In the genomic region with DNA sequence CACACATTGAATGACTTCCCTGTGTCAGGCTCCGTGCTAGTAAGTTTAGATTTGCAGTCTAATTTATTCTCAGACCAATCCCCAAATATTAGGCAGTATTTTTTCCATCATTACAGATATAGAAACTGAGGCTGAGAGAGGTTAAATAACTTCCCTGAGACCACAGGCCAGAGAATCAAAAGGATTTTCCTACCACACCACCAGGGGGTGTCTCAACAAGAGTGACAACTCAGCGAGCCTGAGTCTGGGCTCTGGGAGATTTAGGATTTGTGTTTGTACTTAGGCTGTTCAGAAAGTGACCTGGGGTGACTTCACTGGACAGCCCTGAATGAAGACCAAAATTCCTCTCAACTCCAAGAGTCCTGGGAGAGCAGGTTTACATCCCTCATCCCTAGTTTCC, we compare ENCODE assay signal across 16 cellular contexts. TPM values are rescaled to one million over a fixed set of nuclear protein-coding genes. Genes with fewer than 3 reads are reported as not detected.
A peak's percentile ranks its signal among the peaks of the same experiment; 100 is the strongest.
DNase-seq lines count a peak whose midpoint lies in the region; TF ChIP-seq lines count a peak whose summit lies in the region.
"Had no signal": no experiment of that assay in that cellular context is flagged by ENCODE, and none has a peak within 500 bp of the region (broad histone marks: within the 10 kb centered on the region; RNA-seq: fewer than 3 reads in every experiment).

No MANE protein-coding gene starts in this region.

- no peaks in the 10 kb centered on the region for H3K79me2 ChIP-seq in OCI-LY3 (ENCODE audit: low read length)

- H3K27ac Mint-ChIP-seq in CD4-positive, alpha-beta memory T cell: no peak overlapping the region
- no peak overlapping the region for H3K27ac Mint-ChIP-seq in activated naive CD8-positive, alpha-beta T cell treated with anti-CD3 and anti-CD28 coated beads for 36 hours
- H3K27ac Mint-ChIP-seq: activated naive CD4-positive, alpha-beta T cell treated with anti-CD3 and anti-CD28 coated beads, Interleukin-2, amount 50 U/mL, for 72 hours; CD8-positive, alpha-beta memory T cell; endodermal cell; H9 had no signal

- no peaks in the 10 kb centered on the region for H4K20me1 ChIP-seq in OCI-LY3 (ENCODE audit: insufficient read depth, low read length)

- WGBS in ovary, 3 donors: 19 to 28% (median 26%) methylated on average over 2 of the region's 2 CpGs

- no peak overlapping the region for H3K4me3 Mint-ChIP-seq in CD4-positive, alpha-beta memory T cell
- H3K4me3 Mint-ChIP-seq in activated naive CD8-positive, alpha-beta T cell treated with anti-CD3 and anti-CD28 coated beads for 36 hours: no peak overlapping the region
- H3K4me3 Mint-ChIP-seq: CD8-positive, alpha-beta memory T cell; endodermal cell; H9 had no signal

- H3K4me1 ChIP-seq in OCI-LY3 (ENCODE audit: low read length): no peaks in the 10 kb centered on the region
- no peaks in the 10 kb centered on the region for H3K4me1 ChIP-seq in CD4-positive, alpha-beta memory T cell (ENCODE audit: insufficient read depth, low read length)
- H3K4me1 ChIP-seq in ovary (ENCODE audit: insufficient read depth): no peaks in the 10 kb centered on the region

- intact Hi-C loops in CD4-positive, alpha-beta memory T cell (cut with micrococcal nuclease): no loop called here
- intact Hi-C loops in ovary (cut with DNase I): no loop called here

- H3K4me3 ChIP-seq in GM12865 (ENCODE audit: low read depth, low read length) (no peak overlapping the region), OCI-LY3 (ENCODE audit: low read length) (no peak overlapping the region), epithelial cell of proximal tubule (ENCODE audit: low read depth, low read length) (no peak overlapping the region), ovary (no peak overlapping the region)
- no peak overlapping the region for H3K4me3 ChIP-seq in CD4-positive, alpha-beta memory T cell (ENCODE audit: low read length in 2 of 2)

- in situ Hi-C loops in ACHN (cut with HindIII; ENCODE audit: low pct_ligation_motif_present, low pct_unique_long_range_greater_than_20kb, low sequenced_read_pairs): no loop called here

- CTCF ChIA-PET in CD4-positive, alpha-beta memory T cell (lab: Charles Lee; ENCODE audit: partially characterized antibody): no interaction called here

- no peaks in the 10 kb centered on the region for H3K9me3 Mint-ChIP-seq in CD4-positive, alpha-beta memory T cell
- no peaks in the 10 kb centered on the region for H3K9me3 Mint-ChIP-seq in activated naive CD8-positive, alpha-beta T cell treated with anti-CD3 and anti-CD28 coated beads for 36 hours
- H3K9me3 Mint-ChIP-seq: activated naive CD4-positive, alpha-beta T cell treated with anti-CD3 and anti-CD28 coated beads, Interleukin-2, amount 50 U/mL, for 72 hours; CD8-positive, alpha-beta memory T cell had no signal

- H3K36me3 ChIP-seq in OCI-LY3 (replicated peaks; ENCODE audit: low read depth, low read length) (no peaks in the 10 kb centered on the region), ovary (no peaks in the 10 kb centered on the region)
- H3K36me3 ChIP-seq in CD4-positive, alpha-beta memory T cell (ENCODE audit: insufficient read depth, low read length): no peaks in the 10 kb centered on the region

- H3K36me3 Mint-ChIP-seq in CD4-positive, alpha-beta memory T cell: no peaks in the 10 kb centered on the region
- H3K36me3 Mint-ChIP-seq in activated naive CD8-positive, alpha-beta T cell treated with anti-CD3 and anti-CD28 coated beads for 36 hours: no peaks in the 10 kb centered on the region
- H3K36me3 Mint-ChIP-seq: activated naive CD4-positive, alpha-beta T cell treated with anti-CD3 and anti-CD28 coated beads, Interleukin-2, amount 50 U/mL, for 72 hours; CD8-positive, alpha-beta memory T cell had no signal

- H3K9ac ChIP-seq in OCI-LY3 (ENCODE audit: low read length): no peak overlapping the region

- POLR2A ChIA-PET in CD4-positive, alpha-beta memory T cell (lab: Charles Lee; ENCODE audit: partially characterized antibody): no interaction called here

- TF ChIP-seq POLR2A in ovary (IDR thresholded peaks at IDR 0.05): no peak

- H3K9me3 ChIP-seq in OCI-LY3 (ENCODE audit: insufficient read depth, low read length): no peaks in the 10 kb centered on the region
- no peaks in the 10 kb centered on the region for H3K9me3 ChIP-seq in CD4-positive, alpha-beta memory T cell (ENCODE audit: control insufficient read depth in 1 of 2, low read length in 2 of 2)
- no peaks in the 10 kb centered on the region for H3K9me3 ChIP-seq in ovary

- 0 out of 2 replicates have a peak, but pooled peaks cover 5% of the 10 kb centered on the region for H3K27me3 ChIP-seq in OCI-LY3 (ENCODE audit: low read depth, low read length)
- H3K27me3 ChIP-seq in CD4-positive, alpha-beta memory T cell (ENCODE audit: insufficient read depth, low read length): no peaks in the 10 kb centered on the region
- no peaks in the 10 kb centered on the region for H3K27me3 ChIP-seq in ovary

- H2AFZ ChIP-seq in OCI-LY3 (ENCODE audit: low read depth, low read length): no peak overlapping the region

- H3K4me1 Mint-ChIP-seq in CD4-positive, alpha-beta memory T cell: no peaks in the 10 kb centered on the region
- H3K4me1 Mint-ChIP-seq in activated naive CD8-positive, alpha-beta T cell treated with anti-CD3 and anti-CD28 coated beads for 36 hours: no peaks in the 10 kb centered on the region
- H3K4me1 Mint-ChIP-seq: CD8-positive, alpha-beta memory T cell; endodermal cell; H9 had no signal

- no peak for TF ChIP-seq EP300 in ovary (IDR thresholded peaks at IDR 0.05)

- DNase-seq in ACHN (peak; percentile 37), GM12865 (ENCODE audit: low read depth) (peak; percentile 9), epithelial cell of proximal tubule (ENCODE audit: low read depth) (no peak), midbrain (lab: John Stamatoyannopoulos, UW) (no peak), ovary (no peak)
- DNase-seq in CD4-positive, alpha-beta memory T cell: no peak
- no peak for DNase-seq in activated naive CD8-positive, alpha-beta T cell treated with anti-CD3 and anti-CD28 coated beads for 36 hours
- DNase-seq: activated CD4-positive, alpha-beta T cell treated with anti-CD3 and anti-CD28 coated beads for 4 hours; CD8-positive, alpha-beta memory T cell; endodermal cell; H9; NCI-H146; stimulated activated CD4-positive, alpha-beta T cell treated with anti-CD3 and anti-CD28 coated beads, Interleukin-2, amount 100 ng/mL, for 24 hours had no signal

- H3K27ac ChIP-seq in OCI-LY3 (ENCODE audit: low read length): no peak overlapping the region
- no peak overlapping the region for H3K27ac ChIP-seq in CD4-positive, alpha-beta memory T cell (ENCODE audit: low read depth, low read length)
- H3K27ac ChIP-seq in ovary: no peak overlapping the region

- TF ChIP-seq CTCF in GM12865 (IDR thresholded peaks at IDR 0.05; ENCODE audit: insufficient read depth, low read depth, low read length, missing control alignments): peak; percentile 27
- peak; percentile 59 for TF ChIP-seq CTCF in OCI-LY3 (IDR thresholded peaks at IDR 0.05; ENCODE audit: low read depth, low read length)
- peak; percentile 55 for TF ChIP-seq CTCF in epithelial cell of proximal tubule (conservative IDR thresholded peaks at IDR 0.05; ENCODE audit: low read depth, low read length)
- no peak for TF ChIP-seq CTCF in ovary (IDR thresholded peaks at IDR 0.05)

- peaks cover 7 to 16% of the 10 kb centered on the region in 2 donors for H3K27me3 Mint-ChIP-seq in CD4-positive, alpha-beta memory T cell
- peaks cover 23% of the 10 kb centered on the region for H3K27me3 Mint-ChIP-seq in activated naive CD8-positive, alpha-beta T cell treated with anti-CD3 and anti-CD28 coated beads for 36 hours

- no peak overlapping the region for H3K4me2 ChIP-seq in OCI-LY3 (ENCODE audit: low read length)

RNA-seq across cellular contexts. Expression of a gene that starts 13.3 kb away (rescaled TPM):
- total RNA-seq in epithelial cell of proximal tubule (not detected in 2 replicates), ovary (not detected)
- not detected for total RNA-seq in CD4-positive, alpha-beta memory T cell
- not detected for polyA plus RNA-seq in CD4-positive, alpha-beta memory T cell
- not detected for total RNA-seq in activated naive CD8-positive, alpha-beta T cell treated with anti-CD3 and anti-CD28 coated beads for 36 hours
- not detected for polyA plus RNA-seq in ovary
- total RNA-seq: activated naive CD4-positive, alpha-beta T cell treated with anti-CD3 and anti-CD28 coated beads, Interleukin-2, amount 50 U/mL, for 72 hours; CD8-positive, alpha-beta memory T cell; endodermal cell; H9; subcutaneous adipose tissue had no signal
- polyA plus RNA-seq: CD8-positive, alpha-beta memory T cell had no signal

RNA-seq across cellular contexts. Expression of a gene that starts 17.0 kb away (rescaled TPM):
- 0.40 TPM in 1 of 2 replicates, not detected in the other for total RNA-seq in epithelial cell of proximal tubule
- total RNA-seq in CD4-positive, alpha-beta memory T cell: not detected
- polyA plus RNA-seq in CD4-positive, alpha-beta memory T cell: not detected
- not detected for total RNA-seq in activated naive CD8-positive, alpha-beta T cell treated with anti-CD3 and anti-CD28 coated beads for 36 hours
- not detected for total RNA-seq in ovary
- polyA plus RNA-seq in ovary: not detected
- total RNA-seq: activated naive CD4-positive, alpha-beta T cell treated with anti-CD3 and anti-CD28 coated beads, Interleukin-2, amount 50 U/mL, for 72 hours; CD8-positive, alpha-beta memory T cell; endodermal cell; H9; subcutaneous adipose tissue had no signal
- polyA plus RNA-seq: CD8-positive, alpha-beta memory T cell had no signal

Comparison
In these comparisons a context has a peak if more than half of its experiments do, and no peak if none do; other contexts are left out.
1. DNase-seq: peak in ACHN (single experiment) and GM12865 (single experiment); none in epithelial cell of proximal tubule (single experiment), midbrain (single experiment), CD4-positive, alpha-beta memory T cell (0 of 5), activated naive CD8-positive, alpha-beta T cell treated with anti-CD3 and anti-CD28 coated beads for 36 hours (single experiment) and ovary (0 of 5).
2. CTCF ChIP-seq: peak in GM12865 (single experiment), OCI-LY3 (single experiment) and epithelial cell of proximal tubule (single experiment); none in ovary (0 of 3).